Comparison of ENCODE assay signal across 1 cellular context in genomic region chr11:33773399-33774355, GRCh38.
TF ChIP-seq lines count a peak whose summit lies in the region.

No MANE protein-coding gene starts in this region.

TF ChIP-seq in HEK293, 187 proteins besides CTCF, POLR2A, EP300 and RAD21 (continued from another document):
- TF ChIP-seq KLF1 (tag by site-specific recombination; IDR thresholded peaks at IDR 0.05): no peak
- TF ChIP-seq ZNF184 (tag by site-specific recombination; IDR thresholded peaks at IDR 0.05): no peak
- no peak for TF ChIP-seq ZNF416 (tag by site-specific recombination; IDR thresholded peaks at IDR 0.05)
- TF ChIP-seq KLF9 (tag by site-specific recombination; IDR thresholded peaks at IDR 0.05; ENCODE audit: low read depth): no peak
- no peak for TF ChIP-seq PRDM4 (tag by site-specific recombination; IDR thresholded peaks at IDR 0.05)
- TF ChIP-seq GLI4 (tag by site-specific recombination; IDR thresholded peaks at IDR 0.05): no peak
- no peak for TF ChIP-seq ZNF155 (tag by site-specific recombination; IDR thresholded peaks at IDR 0.05)
- TF ChIP-seq ZNF777 (tag by site-specific recombination; IDR thresholded peaks at IDR 0.05; ENCODE audit: borderline replicate concordance): no peak
- no peak for TF ChIP-seq YY2 (tag by site-specific recombination; IDR thresholded peaks at IDR 0.05)
- 0 out of 2 replicates have a peak, but pooled peaks have one; percentile 20 for TF ChIP-seq ZFP37 (tag by site-specific recombination; IDR thresholded peaks at IDR 0.05)
- TF ChIP-seq ZNF202 (tag by site-specific recombination; IDR thresholded peaks at IDR 0.05; ENCODE audit: borderline replicate concordance): no peak
- no peak for TF ChIP-seq ZNF521 (tag by site-specific recombination; IDR thresholded peaks at IDR 0.05)
- peak; percentile 62; the same call in 1 of the 2 replicates for TF ChIP-seq GLIS2 (tag by site-specific recombination; IDR thresholded peaks at IDR 0.05)
- no peak for TF ChIP-seq ZNF350 (tag by site-specific recombination; IDR thresholded peaks at IDR 0.05)
